ENCODE assay signal across 8 cellular contexts in genomic region chr12:12081836-12082497, GRCh38. TPM values are rescaled to one million over a fixed set of nuclear protein-coding genes. Genes with fewer than 3 reads are reported as not detected.
A peak's percentile ranks its signal among the peaks of the same experiment; 100 is the strongest.
DNase-seq lines count a peak whose midpoint lies in the region; ATAC-seq and TF ChIP-seq lines count a peak whose summit lies in the region.

No MANE protein-coding gene starts in this region.

- no peak overlapping the region for H3K27ac Mint-ChIP-seq in activated naive CD8-positive, alpha-beta T cell treated with anti-CD3 and anti-CD28 coated beads, Interleukin-2, amount 10 ng/mL, durations not matched to agents 7 days and 5 days
- H3K27ac Mint-ChIP-seq in activated naive CD8-positive, alpha-beta T cell treated with anti-CD3 and anti-CD28 coated beads for 36 hours, result no peak overlapping the region
- no peak overlapping the region for H3K27ac Mint-ChIP-seq in T-helper 17 cell

- ATAC-seq in activated naive CD8-positive, alpha-beta T cell treated with anti-CD3 and anti-CD28 coated beads, Interleukin-2, amount 10 ng/mL, durations not matched to agents 7 days and 5 days (ENCODE audit: low read depth), result peak; percentile 68
- peak; percentile 33 for ATAC-seq in T-helper 17 cell
- ATAC-seq in gastroesophageal sphincter, result peak; percentile 51

- no peak overlapping the region for H3K4me3 Mint-ChIP-seq in activated naive CD8-positive, alpha-beta T cell treated with anti-CD3 and anti-CD28 coated beads, Interleukin-2, amount 10 ng/mL, durations not matched to agents 7 days and 5 days
- H3K4me3 Mint-ChIP-seq in activated naive CD8-positive, alpha-beta T cell treated with anti-CD3 and anti-CD28 coated beads for 36 hours, result no peak overlapping the region
- no peak overlapping the region for H3K4me3 Mint-ChIP-seq in T-helper 17 cell

- peaks cover 2% of the 10 kb centered on the region for H3K27me3 Mint-ChIP-seq in activated naive CD8-positive, alpha-beta T cell treated with anti-CD3 and anti-CD28 coated beads, Interleukin-2, amount 10 ng/mL, durations not matched to agents 7 days and 5 days
- H3K27me3 Mint-ChIP-seq in activated naive CD8-positive, alpha-beta T cell treated with anti-CD3 and anti-CD28 coated beads for 36 hours, result no peaks in the 10 kb centered on the region
- H3K27me3 Mint-ChIP-seq in T-helper 17 cell, result peaks cover 7% of the 10 kb centered on the region

- H3K4me1 ChIP-seq in gastroesophageal sphincter (no peaks in the 10 kb centered on the region), skeletal muscle satellite cell (ENCODE audit: control insufficient read depth, insufficient read depth, low read length) (no peaks in the 10 kb centered on the region)

- peak in 3 of 4 experiments; percentile 32 to 44 (median 32) for TF ChIP-seq CTCF in gastroesophageal sphincter (IDR thresholded peaks at IDR 0.05)

- TF ChIP-seq POLR2A in gastroesophageal sphincter (IDR thresholded peaks at IDR 0.05), result no peak

- no peaks in the 10 kb centered on the region for H3K36me3 Mint-ChIP-seq in activated naive CD8-positive, alpha-beta T cell treated with anti-CD3 and anti-CD28 coated beads, Interleukin-2, amount 10 ng/mL, durations not matched to agents 7 days and 5 days
- H3K36me3 Mint-ChIP-seq in activated naive CD8-positive, alpha-beta T cell treated with anti-CD3 and anti-CD28 coated beads for 36 hours, result no peaks in the 10 kb centered on the region
- no peaks in the 10 kb centered on the region for H3K36me3 Mint-ChIP-seq in T-helper 17 cell (ENCODE audit: low read depth)

- 30% methylated on average over 2 of the region's 3 CpGs; no CpG with 5 or more reads in 1 of the 2 donors for WGBS in gastroesophageal sphincter (ENCODE audit: low coverage in 1 of 2), 2 donors

- no peak overlapping the region for H3K4me3 ChIP-seq in Jurkat, Clone E6-1 (ENCODE audit: low read length)
- H3K4me3 ChIP-seq in gastroesophageal sphincter (no peak overlapping the region), skeletal muscle satellite cell (ENCODE audit: low read length) (no peak overlapping the region)

- POLR2A ChIA-PET in activated naive CD8-positive, alpha-beta T cell treated with anti-CD3 and anti-CD28 coated beads, Interleukin-2, amount 10 ng/mL, durations not matched to agents 7 days and 5 days (lab: Charles Lee), result no interaction called here

- H3K9me3 Mint-ChIP-seq in activated naive CD8-positive, alpha-beta T cell treated with anti-CD3 and anti-CD28 coated beads, Interleukin-2, amount 10 ng/mL, durations not matched to agents 7 days and 5 days, result no peaks in the 10 kb centered on the region
- no peaks in the 10 kb centered on the region for H3K9me3 Mint-ChIP-seq in activated naive CD8-positive, alpha-beta T cell treated with anti-CD3 and anti-CD28 coated beads for 36 hours

- peaks cover 2% of the 10 kb centered on the region for H3K4me1 Mint-ChIP-seq in activated naive CD8-positive, alpha-beta T cell treated with anti-CD3 and anti-CD28 coated beads, Interleukin-2, amount 10 ng/mL, durations not matched to agents 7 days and 5 days
- peaks cover 2% of the 10 kb centered on the region for H3K4me1 Mint-ChIP-seq in activated naive CD8-positive, alpha-beta T cell treated with anti-CD3 and anti-CD28 coated beads for 36 hours
- H3K4me1 Mint-ChIP-seq in T-helper 17 cell, result no peaks in the 10 kb centered on the region

- H3K9me3 ChIP-seq in T-helper 17 cell (ENCODE audit: control insufficient read depth, low read length, poor library complexity, severe bottlenecking), result no peaks in the 10 kb centered on the region
- no peaks in the 10 kb centered on the region for H3K9me3 ChIP-seq in gastroesophageal sphincter
- H3K9me3 ChIP-seq in skeletal muscle satellite cell (replicated peaks; ENCODE audit: low read length), result no peaks in the 10 kb centered on the region

- H3K27me3 ChIP-seq in gastroesophageal sphincter (no peaks in the 10 kb centered on the region), skeletal muscle satellite cell (ENCODE audit: control insufficient read depth, insufficient read depth, low read length) (peaks cover under 1% of the 10 kb centered on the region)

- peak overlapping the region; percentile 25 for H3K9ac ChIP-seq in skeletal muscle satellite cell (ENCODE audit: low read depth, low read length)

- no peak for TF ChIP-seq EP300 in gastroesophageal sphincter (IDR thresholded peaks at IDR 0.05)

- peak overlapping the region in 2 of 4 donors; percentile 36 to 54 for H3K27ac ChIP-seq in gastroesophageal sphincter

- no peaks in the 10 kb centered on the region for H3K36me3 ChIP-seq in gastroesophageal sphincter
- no peaks in the 10 kb centered on the region for H3K36me3 ChIP-seq in skeletal muscle satellite cell (ENCODE audit: insufficient read depth, low read length)

- no peak overlapping the region for H3K4me2 ChIP-seq in skeletal muscle satellite cell (ENCODE audit: low read length)

- DNase-seq in activated naive CD8-positive, alpha-beta T cell treated with anti-CD3 and anti-CD28 coated beads, Interleukin-2, amount 10 ng/mL, durations not matched to agents 7 days and 5 days, result no peak
- no peak for DNase-seq in activated naive CD8-positive, alpha-beta T cell treated with anti-CD3 and anti-CD28 coated beads for 36 hours
- peak; percentile 23 for DNase-seq in Jurkat, Clone E6-1 (ENCODE audit: low read depth, low spot score)
- DNase-seq in T-helper 17 cell, result no peak
- DNase-seq in KG1 (lab: John Stamatoyannopoulos, UW), result no peak
- no peak for DNase-seq in activated CD8-positive, alpha-beta memory T cell treated with anti-CD3 and anti-CD28 coated beads, Interleukin-2, amount 50 U/mL, for 48 hours

RNA-seq across cellular contexts. Expression of gene BCL2L14, which starts 11.2 kb away (rescaled TPM):
- 1 to 10 TPM; 3.4 to 4.9 TPM for total RNA-seq in activated naive CD8-positive, alpha-beta T cell treated with anti-CD3 and anti-CD28 coated beads, Interleukin-2, amount 10 ng/mL, durations not matched to agents 7 days and 5 days
- 1 to 10 TPM; 3.1 to 3.8 TPM for total RNA-seq in activated naive CD8-positive, alpha-beta T cell treated with anti-CD3 and anti-CD28 coated beads for 36 hours
- not detected for polyA plus RNA-seq in Jurkat, Clone E6-1 (2012; ENCODE audit: insufficient read depth, insufficient read length)
- total RNA-seq in T-helper 17 cell, result under 1 TPM in 1 of 2 donors, not detected in 1; 0.67 TPM
- 1 to 10 TPM in 1 of 4 donors, not detected in 3; 1.2 TPM for total RNA-seq in gastroesophageal sphincter
- not detected in 2 replicates for total RNA-seq in skeletal muscle satellite cell (2012; rRNA removed)
